ENCODE assay signal across 18 cellular contexts in genomic region chr5:174425271-174425963, GRCh38.
DNase-seq lines count a peak whose midpoint lies in the region; ATAC-seq, FAIRE-seq and TF ChIP-seq lines count a peak whose summit lies in the region.
"Had no signal": no experiment of that assay in that cellular context is flagged by ENCODE, and none has a peak within 500 bp of the region (broad histone marks: within the 10 kb centered on the region; RNA-seq: fewer than 3 reads in every experiment).

No MANE protein-coding gene starts in this region.

- no peak overlapping the region for H3K4me2 ChIP-seq in H1 (ENCODE audit: insufficient read depth in 1 of 2, low read depth in 2 of 2, low read length in 2 of 2)
- H3K4me2 ChIP-seq in GM23338: no peak overlapping the region

- no peak overlapping the region for H2BK5ac ChIP-seq in H1 (ENCODE audit: low read depth, low read length)

- H3K27me3 ChIP-seq in H1 (replicated peaks in 1 of 4; ENCODE audit: control insufficient read depth in 3 of 4, extremely low read depth in 1 of 4, insufficient read depth in 3 of 4, low read length in 3 of 4): peaks cover 0 to 2% (median 0%) of the 10 kb centered on the region in 4 experiments; a peak in 1 of 7 replicates
- H3K27me3 ChIP-seq in prostate gland (replicated peaks; ENCODE audit: insufficient read depth): no peaks in the 10 kb centered on the region
- no peaks in the 10 kb centered on the region for H3K27me3 ChIP-seq in GM23338 (ENCODE audit: insufficient read depth)
- H3K27me3 ChIP-seq: upper lobe of right lung had no signal

- H3K4me3 Mint-ChIP-seq in GM23338: no peak overlapping the region
- H3K4me3 Mint-ChIP-seq: activated naive CD8-positive, alpha-beta T cell; activated T-cell treated with anti-CD3 and anti-CD28 coated beads, Interleukin-2, amount 50 U/mL, for 24 hours had no signal

- H3F3A ChIP-seq in GM23338 (replicated peaks; ENCODE audit: low read depth): no peaks in the 10 kb centered on the region

- H3K18ac ChIP-seq in H1 (ENCODE audit: extremely low read depth, low read length): no peak overlapping the region

- no peaks in the 10 kb centered on the region for H3K9me3 ChIP-seq in H1 (ENCODE audit: insufficient read depth in 2 of 2, low read depth in 1 of 2, low read length in 1 of 2)
- H3K9me3 ChIP-seq in prostate gland: no peaks in the 10 kb centered on the region
- H3K9me3 ChIP-seq: upper lobe of right lung had no signal

- H3K4me3 ChIP-seq in H1 (ENCODE audit: extremely low read depth in 1 of 4, insufficient read depth in 2 of 4, low read depth in 3 of 4, low read length in 4 of 4) (no peak overlapping the region), prostate gland (no peak overlapping the region), GM23338 (no peak overlapping the region)
- H3K4me3 ChIP-seq: skin epidermis, upper lobe of right lung had no signal

- no peak overlapping the region for H4K8ac ChIP-seq in H1 (ENCODE audit: extremely low read depth, insufficient read depth, low read length)

- no peak overlapping the region for H2AFZ ChIP-seq in H1 (ENCODE audit: low read length)
- no peak overlapping the region for H2AFZ ChIP-seq in GM23338

- no peak for TF ChIP-seq RAD21 in H1 (IDR thresholded peaks at IDR 0.05 in 1 of 2, conservative IDR thresholded peaks at IDR 0.05 in 1 of 2; ENCODE audit: low read depth in 2 of 2, low read length in 2 of 2)

- no peak overlapping the region for H4K5ac ChIP-seq in H1 (ENCODE audit: insufficient read length, low read depth, low read length)

- peak overlapping the region; percentile 35; the same call in 1 of the 2 replicates for H2BK12ac ChIP-seq in H1 (ENCODE audit: low read depth, low read length)

- no peaks in the 10 kb centered on the region for H3K79me1 ChIP-seq in H1 (ENCODE audit: low read depth, low read length)

- H3K9me2 ChIP-seq in GM23338 (ENCODE audit: insufficient read depth): no peaks in the 10 kb centered on the region

- no peak for FAIRE-seq in H1 (lab: Jason Lieb, UNC)

- TF ChIP-seq EP300 in H1 (IDR thresholded peaks at IDR 0.05; ENCODE audit: borderline replicate concordance in 1 of 2, low read depth in 2 of 2, low read length in 2 of 2): no peak

- no peaks in the 10 kb centered on the region for H3K9me3 Mint-ChIP-seq in GM23338
- H3K9me3 Mint-ChIP-seq: activated T-cell treated with anti-CD3 and anti-CD28 coated beads, Interleukin-2, amount 50 U/mL, for 24 hours had no signal

- no peak overlapping the region for H2BK20ac ChIP-seq in H1 (ENCODE audit: low read length)

- no peak for TF ChIP-seq CTCF in H1 (IDR thresholded peaks at IDR 0.05; ENCODE audit: control extremely low read depth in 1 of 3, insufficient read depth in 1 of 3, low read depth in 1 of 3, low read length in 3 of 3)
- TF ChIP-seq CTCF in prostate gland (IDR thresholded peaks at IDR 0.05): no peak
- no peak for TF ChIP-seq CTCF in GM23338 (conservative IDR thresholded peaks at IDR 0.05; ENCODE audit: low read depth in 2 of 2)

- no peak for TF ChIP-seq POLR2A in H1 (IDR thresholded peaks at IDR 0.05; ENCODE audit: control extremely low read depth in 1 of 2, low read depth in 2 of 2, low read length in 2 of 2)
- no peak for TF ChIP-seq POLR2A in prostate gland (IDR thresholded peaks at IDR 0.05)

- H2BK120ac ChIP-seq in H1 (replicated peaks; ENCODE audit: low read depth, low read length): no peak overlapping the region

- no peaks in the 10 kb centered on the region for H3K27me3 Mint-ChIP-seq in GM23338 (ENCODE audit: insufficient read depth, low read depth, poor library complexity)
- H3K27me3 Mint-ChIP-seq: activated naive CD8-positive, alpha-beta T cell had no signal

- H4K20me1 ChIP-seq in H1 (replicated peaks in 1 of 2; ENCODE audit: control insufficient read depth in 1 of 2, insufficient read depth in 2 of 2, low read length in 2 of 2) (no peaks in the 10 kb centered on the region), GM23338 (replicated peaks; ENCODE audit: insufficient read depth) (no peaks in the 10 kb centered on the region)

- H3K14ac ChIP-seq in H1 (ENCODE audit: insufficient read length): no peak overlapping the region

- no peaks in the 10 kb centered on the region for H3K36me3 Mint-ChIP-seq in GM23338 (ENCODE audit: low read depth)
- H3K36me3 Mint-ChIP-seq: activated naive CD8-positive, alpha-beta T cell had no signal

- H2BK15ac ChIP-seq in H1 (ENCODE audit: low read length): no peak overlapping the region

- no peaks in the 10 kb centered on the region for H3K4me1 Mint-ChIP-seq in GM23338

- WGBS in H1 (ENCODE audit: extremely low coverage in 1 of 2, insufficient coverage in 1 of 2, insufficient read length in 1 of 2, insufficient replicate concordance in 2 of 2, low coverage in 1 of 2, low lambda C conversion rate in 2 of 2, missing lambda C conversion rate in 1 of 2), 2 experiments: 78% methylated on average over 5 of the region's 6 CpGs; no CpG with 5 or more reads in 1 of the 2 experiments
- WGBS in prostate gland: 41% methylated on average over 6 of the region's 6 CpGs

- DNase-seq in NCI-H187 (lab: John Stamatoyannopoulos, UW): peak; percentile 25 to 51
- DNase-seq in NCI-H187 treated with DMSO at 0.1 percent for 48 hours (lab: John Stamatoyannopoulos, UW): no peak
- peak; percentile 39 for DNase-seq in NCI-H748 (lab: John Stamatoyannopoulos, UW; ENCODE audit: unreplicated experiment)
- DNase-seq in H1 (ENCODE audit: low read depth in 1 of 2, low spot score in 2 of 2): no peak
- DNase-seq in prostate gland (ENCODE audit: low spot score): peak; percentile 74
- no peak for DNase-seq in GM23338 (ENCODE audit: low spot score)
- DNase-seq in NCI-H2196 (lab: John Stamatoyannopoulos, UW; ENCODE audit: unreplicated experiment): no peak
- DNase-seq: activated CD4-positive, alpha-beta T cell treated with anti-CD3 and anti-CD28 coated beads, Interleukin-2, amount 50 U/mL, for 4 hours; activated T-cell treated with anti-CD3 and anti-CD28 coated beads, Interleukin-2, amount 50 U/mL, for 24 hours; DMS53; hippocampal formation; NCI-H2227 treated with DMSO at 0.1 percent for 48 hours; upper lobe of right lung had no signal

- H3K56ac ChIP-seq in H1 (replicated peaks; ENCODE audit: insufficient read length, low read depth, low read length): no peak overlapping the region

- no peak overlapping the region for H4K91ac ChIP-seq in H1 (replicated peaks; ENCODE audit: insufficient read length, low read length)

- H3K23ac ChIP-seq in H1 (ENCODE audit: insufficient read length): no peak overlapping the region

- POLR2A ChIA-PET in H1 (lab: Charles Lee; ENCODE audit: partially characterized antibody): no interaction called here

- H3K23me2 ChIP-seq in H1 (ENCODE audit: low read depth, low read length): no peaks in the 10 kb centered on the region

- H3K27ac ChIP-seq in H1 (ENCODE audit: low read depth, low read length) (no peak overlapping the region), prostate gland (no peak overlapping the region), GM23338 (ENCODE audit: low read depth) (no peak overlapping the region)
- H3K27ac ChIP-seq: 22Rv1, C4-2B, skin epidermis, upper lobe of right lung had no signal

- H3K4me1 ChIP-seq in H1 (replicated peaks in 1 of 4; ENCODE audit: control insufficient read depth in 3 of 4, insufficient read depth in 4 of 4, low read length in 3 of 4) (no peaks in the 10 kb centered on the region), prostate gland (replicated peaks) (no peaks in the 10 kb centered on the region), GM23338 (ENCODE audit: insufficient read depth) (no peaks in the 10 kb centered on the region)
- H3K4me1 ChIP-seq: upper lobe of right lung had no signal

- ATAC-seq in GM23338: no peak
- no peak for ATAC-seq in GM19395 (IDR thresholded peaks at IDR 0.05; ENCODE audit: unreplicated experiment)
- ATAC-seq: upper lobe of right lung had no signal

- H3K79me2 ChIP-seq in H1 (ENCODE audit: control insufficient read depth in 1 of 2, insufficient read depth in 2 of 2, low read length in 2 of 2) (no peaks in the 10 kb centered on the region), GM23338 (replicated peaks; ENCODE audit: insufficient read depth) (no peaks in the 10 kb centered on the region)

- CTCF ChIA-PET in H1 (lab: Charles Lee; ENCODE audit: partially characterized antibody): interaction anchor here (0.7 to 4.3 kb wide), 6 partner anchors 85 to 311 kb away, joined by 3 to 12 read pairs (median 3); no protein-coding TSS in a partner anchor

- H3K4ac ChIP-seq in H1 (replicated peaks; ENCODE audit: insufficient read length, low read depth, low read length): peak overlapping the region; percentile 5

- H3K27ac Mint-ChIP-seq in GM23338: no peak overlapping the region
- H3K27ac Mint-ChIP-seq: activated naive CD8-positive, alpha-beta T cell; activated T-cell treated with anti-CD3 and anti-CD28 coated beads, Interleukin-2, amount 50 U/mL, for 24 hours had no signal

- intact Hi-C loops in prostate gland (cut with DNase I): no loop called here

- no peak overlapping the region for H3K9ac ChIP-seq in H1 (replicated peaks in 1 of 4; ENCODE audit: extremely low read depth in 1 of 4, low read depth in 3 of 4, low read length in 3 of 4)

- no peak overlapping the region for H2AK5ac ChIP-seq in H1 (ENCODE audit: low read depth, low read length)

- H3K36me3 ChIP-seq in H1 (ENCODE audit: control insufficient read depth in 2 of 4, insufficient read depth in 4 of 4, low read length in 3 of 4) (no peaks in the 10 kb centered on the region), prostate gland (no peaks in the 10 kb centered on the region), GM23338 (ENCODE audit: insufficient read depth) (no peaks in the 10 kb centered on the region)
- H3K36me3 ChIP-seq: upper lobe of right lung had no signal

TF ChIP-seq in H1, 55 proteins besides CTCF, POLR2A, EP300 and RAD21 (continues in another document):
- TF ChIP-seq JUND (IDR thresholded peaks at IDR 0.05; ENCODE audit: low read length) (no peak), RBBP5 (IDR thresholded peaks at IDR 0.05; ENCODE audit: borderline replicate concordance, low read depth, low read length) (no peak), NANOG (IDR thresholded peaks at IDR 0.05; ENCODE audit: insufficient read depth, low read depth, low read length, poor library complexity, severe bottlenecking) (no peak), JUN (IDR thresholded peaks at IDR 0.05; ENCODE audit: low read depth, low read length) (no peak), GABPA (IDR thresholded peaks at IDR 0.05; ENCODE audit: borderline replicate concordance, insufficient read depth, low read length) (no peak), ASH2L (IDR thresholded peaks at IDR 0.05; ENCODE audit: low read length) (no peak)

TF ChIP-seq in GM23338, 12 proteins besides CTCF, POLR2A, EP300 and RAD21:
- TF ChIP-seq NANOG (IDR thresholded peaks at IDR 0.05; ENCODE audit: borderline replicate concordance) (no peak), POLR2AphosphoS5 (IDR thresholded peaks at IDR 0.05; ENCODE audit: low read depth) (no peak), ZNF331 (CRISPR knock-in tag; IDR thresholded peaks at IDR 0.05; ENCODE audit: low read depth) (no peak), JUNB (IDR thresholded peaks at IDR 0.05; ENCODE audit: unreplicated experiment) (no peak), STAT1 (IDR thresholded peaks at IDR 0.05; ENCODE audit: unreplicated experiment) (no peak)

Comparison
In these comparisons a context has a peak if more than half of its experiments do, and no peak if none do; other contexts are left out.
1. DNase-seq: peak in NCI-H187 (2 of 2), NCI-H748 (single experiment) and prostate gland (single experiment); none in NCI-H187 treated with DMSO at 0.1 percent for 48 hours (single experiment), H1 (0 of 2), GM23338 (single experiment) and NCI-H2196 (single experiment).